In the genomic region with DNA sequence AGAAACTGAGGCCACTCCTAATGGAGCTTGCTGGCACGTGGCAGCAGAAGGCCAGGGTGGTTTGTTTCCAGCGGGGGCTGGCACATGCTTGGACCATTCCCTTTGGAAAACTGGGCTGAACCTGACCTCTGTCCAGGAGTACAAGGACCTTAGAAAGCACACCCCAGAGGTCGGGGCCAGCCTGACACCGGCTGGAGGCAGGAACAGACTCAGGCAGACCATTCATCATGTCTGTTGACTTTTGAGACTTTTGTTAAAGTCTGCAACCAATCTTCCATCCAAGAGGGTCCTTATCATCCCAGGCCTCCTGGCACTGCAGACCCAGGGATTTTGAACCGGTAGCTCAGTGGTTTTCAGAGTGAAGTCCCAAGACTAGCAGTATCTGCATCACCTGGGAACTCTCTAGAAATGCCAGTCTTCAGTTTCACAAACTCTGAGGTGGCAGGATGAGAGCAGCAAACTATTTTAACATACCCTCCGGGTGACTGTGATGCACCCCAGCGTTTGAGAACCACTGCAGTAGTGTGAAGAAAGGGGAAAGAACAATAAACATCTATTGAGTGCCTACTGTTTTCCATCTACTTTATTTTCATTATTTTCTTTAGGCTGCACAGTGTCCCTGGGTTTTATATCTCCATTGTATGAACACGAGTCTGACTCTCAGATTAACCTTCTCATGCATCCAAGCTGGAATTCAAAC, we compare ENCODE assay signal across 10 cellular contexts.
DNase-seq lines count a peak whose midpoint lies in the region; ATAC-seq and TF ChIP-seq lines count a peak whose summit lies in the region.
"Had no signal": no experiment of that assay in that cellular context is flagged by ENCODE, and none has a peak within 500 bp of the region (broad histone marks: within the 10 kb centered on the region; RNA-seq: fewer than 3 reads in every experiment).

No MANE protein-coding gene starts in this region.

- H3K36me3 Mint-ChIP-seq in H9 (ENCODE audit: insufficient read depth in 1 of 3, low read depth in 3 of 3), result 0 out of 7 replicates have a peak, but pooled peaks cover 0 to 3% (median 0%) of the 10 kb centered on the region in 3 experiments
- H3K36me3 Mint-ChIP-seq in endothelial cell (ENCODE audit: low read depth, unreplicated experiment), result peaks cover 10% of the 10 kb centered on the region

- no peak for ATAC-seq in GM18502 (IDR thresholded peaks at IDR 0.05; ENCODE audit: poor library complexity, unreplicated experiment)

- no peak overlapping the region for H2BK15ac ChIP-seq in H9 (ENCODE audit: low read depth, low read length)

- intact Hi-C loops in testis (cut with DNase I; ENCODE audit: low total_unique reads), result no loop called here

- WGBS in H9 (ENCODE audit: extremely low coverage, insufficient read length, low lambda C conversion rate), result no CpG with 5 or more reads among the region's 8 CpGs
- 85 to 87% methylated on average over 6 to 8 of the region's 8 CpGs for WGBS in testis, 2 donors

- H3K9me3 ChIP-seq in H9 (ENCODE audit: control insufficient read depth, low read depth, low read length), result no peaks in the 10 kb centered on the region
- H3K9me3 ChIP-seq in neutrophil, result no peaks in the 10 kb centered on the region
- no peaks in the 10 kb centered on the region for H3K9me3 ChIP-seq in testis

- H3K14ac ChIP-seq in H9 (ENCODE audit: insufficient read depth, low read length), result no peak overlapping the region; the same call in 1 of the 2 replicates

- H3K27me3 Mint-ChIP-seq in H9 (ENCODE audit: low read depth), result no peaks in the 10 kb centered on the region
- H3K27me3 Mint-ChIP-seq in endothelial cell (ENCODE audit: unreplicated experiment), result peaks cover 3% of the 10 kb centered on the region

- H3K4me3 ChIP-seq in neutrophil (ENCODE audit: low read depth in 1 of 2, low read length in 1 of 2), result no peak overlapping the region
- H3K4me3 ChIP-seq in testis, result no peak overlapping the region

- TF ChIP-seq CTCF in H9 (conservative IDR thresholded peaks at IDR 0.05) (no peak), RWPE1 (conservative IDR thresholded peaks at IDR 0.05; ENCODE audit: low read depth) (no peak), endothelial cell (IDR thresholded peaks at IDR 0.05; ENCODE audit: unreplicated experiment) (no peak), neutrophil (IDR thresholded peaks at IDR 0.05) (no peak), testis (IDR thresholded peaks at IDR 0.05) (no peak)

- CTCF ChIA-PET in RWPE1 (lab: Yijun Ruan, JAX), result interaction anchor here (0.5 kb wide), 1 partner anchor 47 kb away, joined by 7 read pairs; no protein-coding TSS in a partner anchor

- H2BK120ac ChIP-seq in H9 (ENCODE audit: low read depth, low read length, poor library complexity, severe bottlenecking), result no peak overlapping the region

- no peak overlapping the region for H3K56ac ChIP-seq in H9 (ENCODE audit: insufficient read length, low read depth, low read length)

- H2AK5ac ChIP-seq in H9 (ENCODE audit: insufficient read length, low read length), result no peak overlapping the region

- no peak overlapping the region; a peak in 1 of 7 replicates for H3K27ac Mint-ChIP-seq in H9
- peak overlapping the region; percentile 94 for H3K27ac Mint-ChIP-seq in endothelial cell (ENCODE audit: unreplicated experiment)

- no peak overlapping the region for H2BK20ac ChIP-seq in H9 (ENCODE audit: low read depth, low read length, poor library complexity, severe bottlenecking)

- H2AFZ ChIP-seq in H9 (ENCODE audit: low read length), result no peak overlapping the region

- H3K9me3 Mint-ChIP-seq in H9, result no peaks in the 10 kb centered on the region
- H3K9me3 Mint-ChIP-seq in endothelial cell (ENCODE audit: unreplicated experiment), result no peaks in the 10 kb centered on the region

- no peaks in the 10 kb centered on the region for H3K23me2 ChIP-seq in H9 (ENCODE audit: insufficient read length, low read depth, low read length, poor library complexity, severe bottlenecking)

- H3K36me3 ChIP-seq in neutrophil (peaks cover 9% of the 10 kb centered on the region), testis (ENCODE audit: low read depth, missing control alignments) (no peaks in the 10 kb centered on the region)

- H4K8ac ChIP-seq in H9 (replicated peaks; ENCODE audit: insufficient read length, low read depth, low read length), result no peak overlapping the region

- no peak overlapping the region for H3K4ac ChIP-seq in H9 (ENCODE audit: low read depth, low read length)

- H3K4me1 Mint-ChIP-seq in H9 (peaks cover 69 to 86% of the 10 kb centered on the region in 2 experiments), endothelial cell (ENCODE audit: unreplicated experiment) (peaks cover 76% of the 10 kb centered on the region)

- DNase-seq in H9 (no peak), RWPE1 (ENCODE audit: low spot score) (no peak), endothelial cell (ENCODE audit: low spot score) (no peak), NCI-H1105 treated with DMSO at 0.1 percent for 48 hours (lab: John Stamatoyannopoulos, UW) (no peak), testis (no peak), germinal center (ENCODE audit: low spot score) (no peak)
- DNase-seq: hippocampal formation, NCI-H510A had no signal

- no peak overlapping the region for H3K9ac ChIP-seq in H9 (ENCODE audit: extremely low read depth, insufficient read length, low read length)

- H3K23ac ChIP-seq in H9 (ENCODE audit: insufficient read length, low read depth, low read length), result no peak overlapping the region

- H3K4me1 ChIP-seq in H9 (ENCODE audit: insufficient read depth, low read length) (peaks cover 4% of the 10 kb centered on the region; the same call in 1 of the 2 replicates), neutrophil (ENCODE audit: control insufficient read depth in 1 of 2, insufficient read depth in 1 of 2, low read depth in 1 of 2, low read length in 1 of 2) (peaks cover 29 to 30% of the 10 kb centered on the region in 2 experiments), testis (peaks cover 11% of the 10 kb centered on the region)

- no peak overlapping the region for H4K91ac ChIP-seq in H9 (ENCODE audit: insufficient read length, low read depth, low read length)

- no peak overlapping the region for H3K4me2 ChIP-seq in H9 (ENCODE audit: insufficient read depth, insufficient read length, low read length)

- TF ChIP-seq POLR2A in testis (IDR thresholded peaks at IDR 0.05), result no peak

- no peaks in the 10 kb centered on the region; the same call in 1 of the 2 replicates for H3K79me2 ChIP-seq in H9 (ENCODE audit: insufficient read depth, low read length)

- H3K79me1 ChIP-seq in H9 (ENCODE audit: insufficient read depth, low read depth, low read length, poor library complexity, severe bottlenecking), result no peaks in the 10 kb centered on the region

- no peak overlapping the region for H3T11ph ChIP-seq in H9 (ENCODE audit: low read length)

- H2BK5ac ChIP-seq in H9 (ENCODE audit: insufficient read length, low read length), result no peak overlapping the region

- POLR2A ChIA-PET in RWPE1 (lab: Yijun Ruan, JAX; ENCODE audit: low non-redundant PET), result no interaction called here

- H3K27ac ChIP-seq in H9 (ENCODE audit: insufficient read length, low read depth, low read length), result no peak overlapping the region
- H3K27ac ChIP-seq in RWPE1, result peak overlapping the region; percentile 49
- H3K27ac ChIP-seq in neutrophil, result peak overlapping the region; percentile 72
- no peak overlapping the region for H3K27ac ChIP-seq in testis

- peak overlapping the region; percentile 15 for H3K18ac ChIP-seq in H9 (ENCODE audit: insufficient read length, low read depth, low read length)

- no peak overlapping the region for H4K5ac ChIP-seq in H9 (ENCODE audit: insufficient read length, low read depth, low read length)

- no peak overlapping the region for H2BK12ac ChIP-seq in H9 (ENCODE audit: insufficient read length, low read depth, low read length)

- H3K4me3 Mint-ChIP-seq in H9, result no peak overlapping the region
- H3K4me3 Mint-ChIP-seq in endothelial cell (ENCODE audit: unreplicated experiment), result no peak overlapping the region

- H3K27me3 ChIP-seq in H9 (ENCODE audit: insufficient read depth, low read length) (no peaks in the 10 kb centered on the region), neutrophil (no peaks in the 10 kb centered on the region), testis (no peaks in the 10 kb centered on the region)

- H4K20me1 ChIP-seq in H9 (ENCODE audit: control insufficient read depth, insufficient read depth, insufficient read length), result no peaks in the 10 kb centered on the region

Comparison
In these comparisons a context has a peak if more than half of its experiments do, and no peak if none do; other contexts are left out.
1. H3K27ac ChIP-seq: peak in RWPE1 (single experiment) and neutrophil (single experiment); none in H9 (single experiment) and testis (0 of 2).